1 cellular context compared by ENCODE assay signal in the genomic region with DNA sequence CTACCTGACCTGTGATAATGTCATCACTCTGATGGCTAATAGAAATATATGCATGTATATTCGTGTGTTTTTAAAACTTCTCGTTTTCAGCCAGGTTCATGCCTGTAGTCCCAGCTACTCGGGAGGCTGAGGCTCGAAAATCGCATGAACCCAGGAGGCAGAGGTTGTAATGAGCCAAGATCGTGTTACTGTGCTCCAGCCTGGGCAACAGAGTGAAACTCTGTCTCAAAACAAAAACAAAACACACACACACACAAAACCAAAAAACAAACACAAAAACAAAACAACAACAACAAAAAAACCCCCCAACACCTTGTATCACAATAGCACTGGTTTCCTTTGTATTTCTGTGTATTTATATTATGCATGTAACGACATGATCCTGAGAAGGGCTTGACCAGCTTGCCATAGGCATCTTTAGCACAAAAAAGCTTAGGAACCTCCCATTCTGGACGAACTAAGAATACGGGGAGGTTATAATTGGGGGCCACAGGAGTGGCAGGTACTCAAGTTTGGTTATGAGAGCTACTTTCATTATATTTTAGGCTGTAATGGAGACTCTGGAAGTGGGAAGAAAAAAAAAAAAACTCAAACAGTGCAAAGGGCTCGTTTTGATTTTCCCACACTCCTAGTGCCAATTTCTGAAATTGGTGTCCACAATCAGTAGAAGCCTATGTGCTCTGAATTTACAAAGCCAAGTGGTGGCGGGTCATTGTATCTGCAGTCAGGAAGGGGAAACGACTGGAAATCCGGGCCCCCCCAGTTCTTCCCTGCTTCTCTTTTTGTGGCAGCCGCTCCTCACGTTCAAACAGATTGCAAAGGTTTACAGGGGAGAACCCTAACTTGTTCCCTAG.
TF ChIP-seq lines count a peak whose summit lies in the region.

No MANE protein-coding gene starts in this region.

TF ChIP-seq in HepG2, 621 proteins besides CTCF, POLR2A, EP300 and RAD21:
- TF ChIP-seq SIX4 (CRISPR knock-in tag; IDR thresholded peaks at IDR 0.05): no peak
